In the genomic region with DNA sequence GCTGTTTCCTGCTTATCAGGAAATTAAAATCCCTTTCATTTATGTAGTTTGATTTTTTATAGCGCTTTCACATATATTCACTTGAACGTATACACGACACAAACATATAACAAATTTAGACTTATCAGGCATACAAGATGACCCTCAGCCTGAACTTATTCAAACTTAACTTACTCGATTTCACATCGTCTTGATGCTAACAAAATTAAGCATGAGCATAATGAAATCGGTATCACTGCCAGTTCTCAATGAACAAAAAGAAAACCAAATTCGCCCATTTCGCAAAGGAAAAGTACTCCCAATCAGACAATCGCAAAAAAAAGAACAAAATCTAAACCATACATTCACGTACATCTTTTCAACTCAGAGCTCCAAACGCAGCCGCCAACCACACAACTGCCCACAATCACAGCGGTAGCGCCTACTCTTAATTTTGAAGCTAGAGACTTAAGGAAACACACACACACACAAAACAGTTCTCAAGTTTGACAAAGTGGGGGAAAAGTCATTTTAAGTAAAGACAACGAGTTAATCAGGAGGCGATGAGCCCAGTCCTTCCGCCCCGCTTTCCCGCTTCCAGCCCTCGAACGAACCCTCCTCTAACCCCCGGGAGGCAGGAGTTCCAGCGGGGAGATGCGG, we compare ENCODE assay signal across 8 cellular contexts. TPM values are rescaled to one million over a fixed set of nuclear protein-coding genes. Genes with fewer than 3 reads are reported as not detected.
DNase-seq lines count a peak whose midpoint lies in the region; ATAC-seq and TF ChIP-seq lines count a peak whose summit lies in the region.

No MANE protein-coding gene starts in this region.

- POLR2A ChIA-PET in SK-N-SH (lab: Yijun Ruan, JAX), result no interaction called here

- H3F3A ChIP-seq in SK-N-SH (replicated peaks; ENCODE audit: insufficient read depth), result peaks cover 21% of the 10 kb centered on the region

- no peaks in the 10 kb centered on the region for H3K27me3 ChIP-seq in SK-N-SH (ENCODE audit: insufficient read depth)
- peaks cover 12% of the 10 kb centered on the region for H3K27me3 ChIP-seq in prostate gland (replicated peaks; ENCODE audit: insufficient read depth)

- ATAC-seq in activated CD8-positive, alpha-beta memory T cell treated with anti-CD3 and anti-CD28 coated beads, Interleukin-2, amount 10 ng/mL, durations not matched to agents 7 days and 5 days, result no peak
- ATAC-seq in HG03108 (IDR thresholded peaks at IDR 0.05; ENCODE audit: unreplicated experiment) (no peak), HG03159 (IDR thresholded peaks at IDR 0.05; ENCODE audit: unreplicated experiment) (no peak), HG02763 (IDR thresholded peaks at IDR 0.05; ENCODE audit: unreplicated experiment) (no peak)

- no peaks in the 10 kb centered on the region for H3K9me2 ChIP-seq in SK-N-SH

- H3K4me3 ChIP-seq in SK-N-SH (ENCODE audit: low read depth in 2 of 2, low read length in 1 of 2) (peak overlapping the region; percentile 66 to 73), prostate gland (peak overlapping the region; percentile 37 to 44)

- peaks cover 64% of the 10 kb centered on the region for H3K27me3 Mint-ChIP-seq in activated CD8-positive, alpha-beta memory T cell treated with anti-CD3 and anti-CD28 coated beads, Interleukin-2, amount 10 ng/mL, durations not matched to agents 7 days and 5 days

- H3K27ac Mint-ChIP-seq in activated CD8-positive, alpha-beta memory T cell treated with anti-CD3 and anti-CD28 coated beads, Interleukin-2, amount 10 ng/mL, durations not matched to agents 7 days and 5 days, result no peak overlapping the region

- H3K9me3 Mint-ChIP-seq in activated CD8-positive, alpha-beta memory T cell treated with anti-CD3 and anti-CD28 coated beads, Interleukin-2, amount 10 ng/mL, durations not matched to agents 7 days and 5 days (ENCODE audit: low read depth), result no peaks in the 10 kb centered on the region

- peaks cover 3% of the 10 kb centered on the region for H3K36me3 Mint-ChIP-seq in activated CD8-positive, alpha-beta memory T cell treated with anti-CD3 and anti-CD28 coated beads, Interleukin-2, amount 10 ng/mL, durations not matched to agents 7 days and 5 days

- peaks cover 14% of the 10 kb centered on the region for H4K20me1 ChIP-seq in SK-N-SH (ENCODE audit: insufficient read depth)

- intact Hi-C loops in prostate gland (cut with DNase I), result loop anchor here (5.0 kb wide), 2 partner anchors 38 to 42 kb away; no protein-coding TSS in a partner anchor

- H3K9me3 ChIP-seq in SK-N-SH, result no peaks in the 10 kb centered on the region
- H3K9me3 ChIP-seq in prostate gland, result no peaks in the 10 kb centered on the region

- DNase-seq in activated CD8-positive, alpha-beta memory T cell treated with anti-CD3 and anti-CD28 coated beads, Interleukin-2, amount 10 ng/mL, durations not matched to agents 7 days and 5 days, result peak; percentile 52
- DNase-seq in activated CD8-positive, alpha-beta memory T cell treated with anti-CD3 and anti-CD28 coated beads for 24 hours, result no peak
- DNase-seq in SK-N-SH (no peak), fibroblast of gingiva (ENCODE audit: low read depth) (peak; percentile 41), prostate gland (ENCODE audit: low spot score) (no peak)

- TF ChIP-seq CTCF in SK-N-SH (IDR thresholded peaks at IDR 0.05) (no peak), prostate gland (IDR thresholded peaks at IDR 0.05) (no peak)

- peak overlapping the region; percentile 55 to 69 for H3K27ac ChIP-seq in SK-N-SH (ENCODE audit: low read depth in 2 of 2, low read length in 1 of 2)
- H3K27ac ChIP-seq in prostate gland, result peak overlapping the region; percentile 23 to 69

- peak overlapping the region; percentile 61 for H3K4me3 Mint-ChIP-seq in activated CD8-positive, alpha-beta memory T cell treated with anti-CD3 and anti-CD28 coated beads, Interleukin-2, amount 10 ng/mL, durations not matched to agents 7 days and 5 days

- no peak for TF ChIP-seq EP300 in SK-N-SH (IDR thresholded peaks at IDR 0.05; ENCODE audit: borderline replicate concordance in 1 of 2, low read depth in 1 of 2, low read length in 1 of 2)

- CTCF ChIA-PET in activated CD8-positive, alpha-beta memory T cell treated with anti-CD3 and anti-CD28 coated beads, Interleukin-2, amount 10 ng/mL, durations not matched to agents 7 days and 5 days (lab: Charles Lee), result interaction anchor here (1.0 to 1.7 kb wide), 2 partner anchors 50 to 54 kb away, joined by 4 to 13 read pairs; no protein-coding TSS in a partner anchor
- CTCF ChIA-PET in SK-N-SH (lab: Yijun Ruan, JAX), result interaction anchor here (1.1 to 1.7 kb wide), 3 partner anchors 50 to 320 kb away, joined by 3 to 14 read pairs (median 3); no protein-coding TSS in a partner anchor

- H3K79me2 ChIP-seq in SK-N-SH (ENCODE audit: insufficient read depth), result peaks cover 58% of the 10 kb centered on the region

- H3K9ac ChIP-seq in SK-N-SH, result peak overlapping the region; percentile 88

- no peak for TF ChIP-seq RAD21 in SK-N-SH (IDR thresholded peaks at IDR 0.05; ENCODE audit: low read length)

- H3K4me2 ChIP-seq in SK-N-SH, result peak overlapping the region; percentile 96

- H2AFZ ChIP-seq in SK-N-SH (ENCODE audit: low read depth), result peak overlapping the region; percentile 71; the same call in 1 of the 2 replicates

- H3K4me1 Mint-ChIP-seq in activated CD8-positive, alpha-beta memory T cell treated with anti-CD3 and anti-CD28 coated beads, Interleukin-2, amount 10 ng/mL, durations not matched to agents 7 days and 5 days, result peaks cover 6% of the 10 kb centered on the region

- no peak for TF ChIP-seq POLR2A in prostate gland (IDR thresholded peaks at IDR 0.05)

- 2% methylated on average over 24 of the region's 24 CpGs for WGBS in SK-N-SH (ENCODE audit: low lambda C conversion rate)
- WGBS in prostate gland, result 4% methylated on average over 24 of the region's 24 CpGs

- H3K4me1 ChIP-seq in SK-N-SH (ENCODE audit: control insufficient read depth in 1 of 2, insufficient read depth in 2 of 2, low read depth in 1 of 2, low read length in 1 of 2), result peaks cover 2 to 4% of the 10 kb centered on the region in 2 experiments; a peak in 3 of 4 replicates
- H3K4me1 ChIP-seq in prostate gland (replicated peaks), result no peaks in the 10 kb centered on the region

- H3K36me3 ChIP-seq in SK-N-SH (replicated peaks in 1 of 2; ENCODE audit: control insufficient read depth in 1 of 2, insufficient read depth in 2 of 2, low read length in 1 of 2) (peaks cover 0 to 9% of the 10 kb centered on the region in 2 experiments), prostate gland (no peaks in the 10 kb centered on the region)

TF ChIP-seq in SK-N-SH, 30 proteins besides CTCF, POLR2A, EP300 and RAD21:
- TF ChIP-seq GATA2 (CRISPR knock-in tag; IDR thresholded peaks at IDR 0.05), result no peak
- peak; percentile 29; the same call in 1 of the 2 replicates for TF ChIP-seq SIN3A (IDR thresholded peaks at IDR 0.05; ENCODE audit: borderline replicate concordance, low read depth, low read length)
- TF ChIP-seq POLR2AphosphoS5 (IDR thresholded peaks at IDR 0.05; ENCODE audit: low read depth, low read length), result 0 out of 2 replicates have a peak, but pooled peaks have one; percentile 2

RNA-seq across cellular contexts. Expression of a gene that starts 1.0 kb away (rescaled TPM):
- 1 to 10 TPM; 2.7 to 3.7 TPM for total RNA-seq in activated CD8-positive, alpha-beta memory T cell treated with anti-CD3 and anti-CD28 coated beads, Interleukin-2, amount 10 ng/mL, durations not matched to agents 7 days and 5 days
- polyA plus RNA-seq in SK-N-SH (2012; rRNA removed), result 15.2 and 15.6 TPM in 2 replicates
- 15.7 and 16.6 TPM in 2 replicates for polyA plus RNA-seq in SK-N-SH (2012; cell fraction: cytosol; rRNA removed)
- polyA plus RNA-seq in SK-N-SH (2012; cell fraction: nucleus; rRNA removed), result 8.5 and 13.7 TPM in 2 replicates
- total RNA-seq in prostate gland, result 10 to 100 TPM in 1 of 2 donors, 1 to 10 TPM in 1; 5.3 to 18.3 TPM

RNA-seq across cellular contexts. Expression of a gene that starts 18.6 kb away (rescaled TPM):
- total RNA-seq in activated CD8-positive, alpha-beta memory T cell treated with anti-CD3 and anti-CD28 coated beads, Interleukin-2, amount 10 ng/mL, durations not matched to agents 7 days and 5 days, result not detected
- not detected in 2 replicates for polyA plus RNA-seq in SK-N-SH (2012; rRNA removed)
- not detected in 2 replicates for polyA plus RNA-seq in SK-N-SH (2012; cell fraction: cytosol; rRNA removed)
- polyA plus RNA-seq in SK-N-SH (2012; cell fraction: nucleus; rRNA removed), result not detected in 2 replicates
- not detected for total RNA-seq in prostate gland

Comparison
In these comparisons a context has a peak if more than half of its experiments do, and no peak if none do; other contexts are left out.
1. DNase-seq: peak in activated CD8-positive, alpha-beta memory T cell treated with anti-CD3 and anti-CD28 coated beads, Interleukin-2, amount 10 ng/mL, durations not matched to agents 7 days and 5 days (single experiment) and fibroblast of gingiva (single experiment); none in activated CD8-positive, alpha-beta memory T cell treated with anti-CD3 and anti-CD28 coated beads for 24 hours (single experiment), SK-N-SH (single experiment) and prostate gland (single experiment).